ENCODE assay signal across 1 cellular context in genomic region chr11:64224891-64225607, GRCh38.
TF ChIP-seq lines count a peak whose summit lies in the region.

No MANE protein-coding gene starts in this region.

TF ChIP-seq in liver, 16 proteins besides CTCF, POLR2A, EP300 and RAD21 (continued from another document):
- TF ChIP-seq ZBTB33 (IDR thresholded peaks at IDR 0.05) (no peak), HNF4G (IDR thresholded peaks at IDR 0.05) (no peak), HNF4A (conservative IDR thresholded peaks at IDR 0.05) (no peak), JUND (IDR thresholded peaks at IDR 0.05) (no peak), FOXA1 (IDR thresholded peaks at IDR 0.05) (no peak), EGR1 (IDR thresholded peaks at IDR 0.05; ENCODE audit: low read depth in 2 of 2) (no peak), FOXA2 (IDR thresholded peaks at IDR 0.05) (no peak), MAX (IDR thresholded peaks at IDR 0.05) (no peak), SP1 (IDR thresholded peaks at IDR 0.05) (no peak), RXRA (IDR thresholded peaks at IDR 0.05) (no peak), YY1 (IDR thresholded peaks at IDR 0.05) (no peak)
